Comparison of ENCODE assay signal across 18 cellular contexts in genomic region chr1:168520832-168521231, GRCh38. TPM values are rescaled to one million over a fixed set of nuclear protein-coding genes. Genes with fewer than 3 reads are reported as not detected.
DNase-seq lines count a peak whose midpoint lies in the region; ATAC-seq and TF ChIP-seq lines count a peak whose summit lies in the region.
"Had no signal": no experiment of that assay in that cellular context is flagged by ENCODE, and none has a peak within 500 bp of the region (broad histone marks: within the 10 kb centered on the region; RNA-seq: fewer than 3 reads in every experiment).

No MANE protein-coding gene starts in this region.

- no peaks in the 10 kb centered on the region for H3K9me3 ChIP-seq in T-helper 17 cell (ENCODE audit: control insufficient read depth, low read length, poor library complexity, severe bottlenecking)
- peaks cover 0 to 5% of the 10 kb centered on the region in 2 donors for H3K9me3 ChIP-seq in breast epithelium
- no peaks in the 10 kb centered on the region for H3K9me3 ChIP-seq in tibial artery
- H3K9me3 ChIP-seq: thoracic aorta had no signal

- peak overlapping the region; percentile 95 for H3K27ac Mint-ChIP-seq in T-helper 17 cell
- H3K27ac Mint-ChIP-seq in natural killer cell = peak overlapping the region; percentile 92 to 98

- no peak for TF ChIP-seq POLR2A in breast epithelium (IDR thresholded peaks at IDR 0.05)

- peaks cover 3% of the 10 kb centered on the region for H3K36me3 Mint-ChIP-seq in activated T-cell treated with anti-CD3 and anti-CD28 coated beads, Interleukin-2, amount 50 U/mL, for 4 hours (ENCODE audit: insufficient read depth)
- H3K36me3 Mint-ChIP-seq in T-helper 17 cell (ENCODE audit: low read depth) = peaks cover 2% of the 10 kb centered on the region
- H3K36me3 Mint-ChIP-seq in natural killer cell = peaks cover 16% of the 10 kb centered on the region

- H3K4me1 ChIP-seq in breast epithelium = no peaks in the 10 kb centered on the region
- H3K4me1 ChIP-seq in tibial artery = no peaks in the 10 kb centered on the region
- H3K4me1 ChIP-seq: esophagus squamous epithelium, parathyroid adenoma had no signal

- H3K27me3 ChIP-seq in breast epithelium = no peaks in the 10 kb centered on the region
- H3K27me3 ChIP-seq in tibial artery = peaks cover 0 to 4% of the 10 kb centered on the region in 2 donors

- peaks cover 8% of the 10 kb centered on the region for H3K9me3 Mint-ChIP-seq in activated T-cell treated with anti-CD3 and anti-CD28 coated beads, Interleukin-2, amount 50 U/mL, for 4 hours
- peaks cover 5% of the 10 kb centered on the region in 2 donors for H3K9me3 Mint-ChIP-seq in natural killer cell

- peaks cover 57% of the 10 kb centered on the region for H3K4me1 Mint-ChIP-seq in activated T-cell treated with anti-CD3 and anti-CD28 coated beads, Interleukin-2, amount 50 U/mL, for 4 hours (ENCODE audit: low read depth)
- H3K4me1 Mint-ChIP-seq in T-helper 17 cell = peaks cover 23% of the 10 kb centered on the region
- H3K4me1 Mint-ChIP-seq in natural killer cell = peaks cover 60 to 61% of the 10 kb centered on the region in 2 donors

- H3K36me3 ChIP-seq in breast epithelium (no peaks in the 10 kb centered on the region), tibial artery (no peaks in the 10 kb centered on the region)
- H3K36me3 ChIP-seq: esophagus squamous epithelium, thoracic aorta had no signal

- no peak for ATAC-seq in activated T-cell treated with anti-CD3 and anti-CD28 coated beads, Interleukin-2, amount 50 U/mL, for 4 hours
- ATAC-seq in GM18867 (IDR thresholded peaks at IDR 0.05; ENCODE audit: unreplicated experiment) (peak; percentile 14), T-helper 17 cell (no peak), natural killer cell (no peak)

- no peak for DNase-seq in activated T-cell treated with anti-CD3 and anti-CD28 coated beads, Interleukin-2, amount 50 U/mL, for 4 hours
- no peak for DNase-seq in activated T-cell treated with anti-CD3 and anti-CD28 coated beads, Interleukin-2, amount 50 U/mL, for 1 hour
- DNase-seq in T-helper 17 cell = no peak
- no peak for DNase-seq in natural killer cell
- DNase-seq in breast epithelium (ENCODE audit: low spot score in 2 of 2) = no peak
- DNase-seq in tibial artery = no peak
- DNase-seq in caudate nucleus (lab: John Stamatoyannopoulos, UW) = no peak
- DNase-seq: dermis blood vessel endothelial cell; esophagus squamous epithelium; GF-D8; NCI-H1092 treated with DMSO at 0.1 percent for 48 hours; NCI-H2171; NCI-H774; RPMI8226; stimulated activated CD4-positive, alpha-beta T cell treated with anti-CD3 and anti-CD28 coated beads, Interleukin-2, amount 100 ng/mL, for 48 hours had no signal

- no peak overlapping the region for H3K27ac ChIP-seq in breast epithelium
- H3K27ac ChIP-seq in tibial artery = no peak overlapping the region
- H3K27ac ChIP-seq in caudate nucleus (ENCODE audit: low read depth, low read length) = no peak overlapping the region
- H3K27ac ChIP-seq: esophagus squamous epithelium, parathyroid adenoma, thoracic aorta had no signal

- H3K27me3 Mint-ChIP-seq in activated T-cell treated with anti-CD3 and anti-CD28 coated beads, Interleukin-2, amount 50 U/mL, for 4 hours (ENCODE audit: low read depth) = no peaks in the 10 kb centered on the region
- H3K27me3 Mint-ChIP-seq in T-helper 17 cell (no peaks in the 10 kb centered on the region), natural killer cell (ENCODE audit: low read depth in 2 of 2) (no peaks in the 10 kb centered on the region)

- intact Hi-C loops in natural killer cell (cut with micrococcal nuclease) = loop anchor here (1.0 to 10.0 kb wide), 6 partner anchors 11 to 1174 kb away; partner anchors contain the start of gene XCL2
- intact Hi-C loops in breast epithelium (cut with DNase I; ENCODE audit: low total_unique reads) = no loop called here
- intact Hi-C loops in tibial artery (cut with DNase I; ENCODE audit: low total_unique reads) = no loop called here

- TF ChIP-seq CTCF in natural killer cell (IDR thresholded peaks at IDR 0.05) (no peak), breast epithelium (IDR thresholded peaks at IDR 0.05) (no peak), tibial artery (IDR thresholded peaks at IDR 0.05) (no peak)

- H3K4me3 Mint-ChIP-seq in activated T-cell treated with anti-CD3 and anti-CD28 coated beads, Interleukin-2, amount 50 U/mL, for 4 hours = peak overlapping the region; percentile 50
- peak overlapping the region; percentile 80 for H3K4me3 Mint-ChIP-seq in T-helper 17 cell
- H3K4me3 Mint-ChIP-seq in natural killer cell = peak overlapping the region; percentile 86

- H3K4me3 ChIP-seq in breast epithelium = no peak overlapping the region
- no peak overlapping the region for H3K4me3 ChIP-seq in tibial artery
- H3K4me3 ChIP-seq: esophagus squamous epithelium, thoracic aorta had no signal

RNA-seq across cellular contexts. Expression of gene XCL2, which starts 23.0 kb away (rescaled TPM):
- 10 to 100 TPM; 14.0 to 79.9 (median 28.4) TPM for total RNA-seq in activated T-cell treated with anti-CD3 and anti-CD28 coated beads, Interleukin-2, amount 50 U/mL, for 4 hours
- total RNA-seq in T-helper 17 cell = not detected
- 100 to 1,000 TPM in 1 of 3 donors, 10 to 100 TPM in 2; 32.6 to 110 (median 92.9) TPM for total RNA-seq in natural killer cell
- 1 to 10 TPM in 1 of 3 donors, not detected in 2; 1.9 TPM for total RNA-seq in breast epithelium
- total RNA-seq: dermis blood vessel endothelial cell, thoracic aorta had no signal

RNA-seq across cellular contexts. Expression of gene XCL1, which starts 55.6 kb away (rescaled TPM):
- 10 to 100 TPM; 34.1 to 57.5 (median 43.8) TPM for total RNA-seq in activated T-cell treated with anti-CD3 and anti-CD28 coated beads, Interleukin-2, amount 50 U/mL, for 4 hours
- not detected for total RNA-seq in T-helper 17 cell
- 10 to 100 TPM; 11.4 to 23.8 (median 16.1) TPM for total RNA-seq in natural killer cell
- total RNA-seq in breast epithelium = under 1 TPM in 1 of 3 donors, not detected in 2; 0.33 TPM
- total RNA-seq: dermis blood vessel endothelial cell had no signal

Comparison
In these comparisons a context has a peak if more than half of its experiments do, and no peak if none do; other contexts are left out.
1. RNA of gene XCL2, which starts 23.0 kb away (total RNA-seq): 32.6 to 110 TPM in natural killer cell and 14.0 to 79.9 TPM in activated T-cell treated with anti-CD3 and anti-CD28 coated beads, Interleukin-2, amount 50 U/mL, for 4 hours; 1.9 TPM in breast epithelium and not detected in T-helper 17 cell; every median in the first group is over 4 times any median in the second.
2. RNA of gene XCL1, which starts 55.6 kb away (total RNA-seq): 34.1 to 57.5 TPM in activated T-cell treated with anti-CD3 and anti-CD28 coated beads, Interleukin-2, amount 50 U/mL, for 4 hours and 11.4 to 23.8 TPM in natural killer cell; not detected in T-helper 17 cell and 0.33 TPM in breast epithelium; every median in the first group is over 4 times any median in the second.
3. Peak in every context shown above with its lines, with median percentiles within 50 percentile points of each other: H3K4me3 Mint-ChIP-seq.